Comparison of ENCODE assay signal across 8 cellular contexts in the genomic region with DNA sequence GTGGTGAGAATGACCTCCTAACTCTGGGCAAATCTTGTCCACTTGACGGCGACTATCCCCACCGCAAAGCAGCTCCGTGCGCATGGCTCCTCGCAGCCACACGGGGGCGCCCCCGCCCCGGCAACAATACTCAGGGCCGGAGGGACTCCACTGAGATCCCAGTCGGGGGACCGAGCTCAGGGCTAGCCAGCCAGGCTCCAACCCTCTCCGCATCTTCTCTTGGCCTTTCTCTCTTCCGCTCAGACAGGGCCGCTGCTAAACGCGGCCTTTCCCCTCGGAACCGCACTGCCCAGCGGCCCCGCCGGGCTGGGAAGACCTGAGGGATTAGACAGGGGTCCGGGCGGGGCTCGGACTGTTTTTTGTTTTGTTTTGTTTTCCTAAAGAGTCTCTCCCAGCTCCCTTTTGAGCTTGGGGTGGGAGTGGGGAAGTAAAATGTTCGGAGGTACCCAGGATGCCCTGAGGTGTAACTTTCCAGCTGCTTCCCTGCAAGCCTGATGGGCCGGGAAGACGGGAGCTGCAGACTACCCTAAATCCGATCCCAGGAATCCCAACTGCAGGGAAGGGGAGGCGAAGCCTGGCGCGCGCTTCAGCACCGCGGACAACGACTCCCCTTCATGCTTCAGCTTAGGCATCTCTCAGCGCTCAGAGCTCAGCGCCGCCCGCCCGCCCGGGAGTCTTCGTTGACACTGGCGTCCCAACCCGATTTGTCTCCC. TPM values are rescaled to one million over a fixed set of nuclear protein-coding genes. Genes with fewer than 3 reads are reported as not detected.
DNase-seq lines count a peak whose midpoint lies in the region; ATAC-seq and TF ChIP-seq lines count a peak whose summit lies in the region.

No MANE protein-coding gene starts in this region.

- peak overlapping the region; percentile 66 for H3K4me3 Mint-ChIP-seq in Calu3 (ENCODE audit: low read depth, unreplicated experiment)
- H3K4me3 Mint-ChIP-seq in nephron, result peak overlapping the region; percentile 80 to 83 (median 80)

- peak; percentile 56 for ATAC-seq in GM21515 (IDR thresholded peaks at IDR 0.05; ENCODE audit: unreplicated experiment)

- BruUV-seq in Calu3 (replicated peaks; lab: Mats Ljungman, UMichigan), result no TSS peak

- peak; percentile 89 for TF ChIP-seq RAD21 in Ishikawa (IDR thresholded peaks at IDR 0.05; ENCODE audit: low read depth)

- peaks cover 22% of the 10 kb centered on the region for H3K36me3 Mint-ChIP-seq in Calu3 (ENCODE audit: insufficient read depth, unreplicated experiment)
- peaks cover 5% of the 10 kb centered on the region for H3K36me3 Mint-ChIP-seq in nephron (ENCODE audit: low read depth)

- TF ChIP-seq EP300 in Ishikawa (IDR thresholded peaks at IDR 0.05; ENCODE audit: borderline replicate concordance), result no peak

- CTCF ChIA-PET in Calu3 (lab: Charles Lee), result interaction anchor here (0.6 to 3.2 kb wide), 9 partner anchors 23 to 233 kb away, joined by 3 to 47 read pairs (median 4); partner anchors contain the start of gene OGA

- peak overlapping the region; percentile 59 for H3K27ac Mint-ChIP-seq in Calu3 (ENCODE audit: unreplicated experiment)
- no peak overlapping the region for H3K27ac Mint-ChIP-seq in nephron

- peak; percentile 81 for DNase-seq in Calu3
- peak; percentile 76 for DNase-seq in RKO (ENCODE audit: low spot score)
- DNase-seq in activated effector memory CD4-positive, alpha-beta T cell treated with anti-CD3 and anti-CD28 coated beads, Interleukin-2, amount 50 U/mL, for 16 hours, result peak; percentile 92
- peak; percentile 82 for DNase-seq in fibroblast of the aortic adventitia (ENCODE audit: low read depth)
- peak; percentile 73 for DNase-seq in stromal cell of bone marrow (ENCODE audit: low read depth)

- peak overlapping the region; percentile 53 for H3K4me3 ChIP-seq in fibroblast of the aortic adventitia (ENCODE audit: low read depth, low read length)

- TF ChIP-seq CTCF in Calu3 (IDR thresholded peaks at IDR 0.05; ENCODE audit: unreplicated experiment) (peak; percentile 71), fibroblast of the aortic adventitia (IDR thresholded peaks at IDR 0.05; ENCODE audit: insufficient read depth, low read length) (peak; percentile 96), nephron (IDR thresholded peaks at IDR 0.05; ENCODE audit: unreplicated experiment in 3 of 3) (peak; percentile 83 to 88 (median 86))

- H3K27me3 Mint-ChIP-seq in Calu3 (ENCODE audit: unreplicated experiment) (no peaks in the 10 kb centered on the region), nephron (ENCODE audit: low read depth) (peaks cover 58% of the 10 kb centered on the region)

- no peaks in the 10 kb centered on the region for H3K9me3 Mint-ChIP-seq in Calu3 (ENCODE audit: low read depth, unreplicated experiment)
- no peaks in the 10 kb centered on the region for H3K9me3 Mint-ChIP-seq in nephron

- H3K4me1 Mint-ChIP-seq in Calu3 (ENCODE audit: low read depth, unreplicated experiment), result peaks cover 8% of the 10 kb centered on the region
- H3K4me1 Mint-ChIP-seq in nephron, result peaks cover 47% of the 10 kb centered on the region

- intact Hi-C loops in Calu3 (cut with micrococcal nuclease; ENCODE audit: unreplicated experiment), result loop anchor here (1.0 to 2.0 kb wide), 2 partner anchors 169 to 232 kb away; no protein-coding TSS in a partner anchor

TF ChIP-seq in Ishikawa, 13 proteins besides CTCF, POLR2A, EP300 and RAD21:
- TF ChIP-seq USF1 (IDR thresholded peaks at IDR 0.05) (no peak), REST (IDR thresholded peaks at IDR 0.05; ENCODE audit: low read depth) (peak; percentile 97), FOXM1 (IDR thresholded peaks at IDR 0.05; ENCODE audit: borderline replicate concordance, low read depth) (0 out of 2 replicates have a peak, but pooled peaks have one; percentile 12), EGR1 (IDR thresholded peaks at IDR 0.05) (no peak), YY1 (IDR thresholded peaks at IDR 0.05; ENCODE audit: low read depth) (peak; percentile 22; the same call in 1 of the 2 replicates), CEBPB (IDR thresholded peaks at IDR 0.05) (no peak), TAF1 (IDR thresholded peaks at IDR 0.05; ENCODE audit: low read depth) (no peak), ZBTB7A (IDR thresholded peaks at IDR 0.05; ENCODE audit: low read depth) (peak; percentile 84), TEAD4 (IDR thresholded peaks at IDR 0.05) (peak; percentile 75), CREB1 (IDR thresholded peaks at IDR 0.05; ENCODE audit: low read depth) (no peak), MAX (IDR thresholded peaks at IDR 0.05) (peak; percentile 60; the same call in 1 of the 2 replicates), TCF12 (IDR thresholded peaks at IDR 0.05; ENCODE audit: low read depth) (no peak; the same call in 1 of the 2 replicates), NFIC (IDR thresholded peaks at IDR 0.05) (no peak; the same call in 1 of the 2 replicates)

RNA-seq across cellular contexts. Expression of gene KCNIP2, which starts 2.7 kb away (rescaled TPM):
- 3.3 and 4.8 TPM in 2 replicates for total RNA-seq in Calu3 (2022)
- 0.82 and 1.2 TPM in 2 replicates for total RNA-seq in fibroblast of the aortic adventitia (ENCODE audit: low replicate concordance)

RNA-seq across cellular contexts. Expression of gene OGA, which starts 22.7 kb away (rescaled TPM):
- total RNA-seq in Calu3 (2022), result 59.0 and 63.3 TPM in 2 replicates
- 93.7 and 165 TPM in 2 replicates for total RNA-seq in fibroblast of the aortic adventitia (ENCODE audit: low replicate concordance)

RNA-seq across cellular contexts. Expression of gene NPM3, which starts 57.7 kb away (rescaled TPM):
- 51.1 and 51.5 TPM in 2 replicates for total RNA-seq in Calu3 (2022)
- total RNA-seq in fibroblast of the aortic adventitia (ENCODE audit: low replicate concordance), result 54.4 and 70.9 TPM in 2 replicates

Comparison
In these comparisons a context has a peak if more than half of its experiments do, and no peak if none do; other contexts are left out.
1. Peak in every context shown above with its lines: DNase-seq, ATAC-seq and H3K4me3 ChIP-seq.